22 cellular contexts compared by ENCODE assay signal in the genomic region with DNA sequence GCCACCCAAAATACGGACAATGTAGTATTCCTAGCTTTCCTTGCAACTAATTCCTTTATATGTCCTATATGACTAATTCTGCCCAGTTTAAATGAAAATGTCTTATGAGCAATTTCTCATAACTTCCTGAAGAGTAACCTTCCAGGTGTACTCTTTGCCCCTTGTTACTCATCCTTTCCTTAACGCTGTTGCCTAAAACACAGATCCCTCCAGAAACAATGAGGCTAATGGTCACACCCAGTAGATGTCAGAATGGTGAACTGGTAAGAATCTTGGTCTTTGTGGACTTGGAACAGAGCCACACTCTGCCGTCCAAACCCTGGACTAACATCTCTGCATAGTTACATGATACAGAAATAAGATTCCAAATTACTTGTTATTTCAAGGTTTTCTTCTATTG.
A peak's percentile ranks its signal among the peaks of the same experiment; 100 is the strongest.
DNase-seq lines count a peak whose midpoint lies in the region; ATAC-seq, FAIRE-seq and TF ChIP-seq lines count a peak whose summit lies in the region.
"Had no signal": no experiment of that assay in that cellular context is flagged by ENCODE, and none has a peak within 500 bp of the region (broad histone marks: within the 10 kb centered on the region; RNA-seq: fewer than 3 reads in every experiment).

No MANE protein-coding gene starts in this region.

- H3K4me3 ChIP-seq in keratinocyte (ENCODE audit: control insufficient read depth in 2 of 3, extremely low read depth in 1 of 3, insufficient read depth in 2 of 3, low read depth in 1 of 3, low read length in 3 of 3): no peak overlapping the region
- H3K4me3 ChIP-seq: BLaER1, SK-N-MC had no signal

- no peak overlapping the region for H3K27ac ChIP-seq in keratinocyte (ENCODE audit: control insufficient read depth, insufficient read depth, low read length)
- H3K27ac ChIP-seq: BLaER1, SK-N-MC had no signal

- H2AFZ ChIP-seq in keratinocyte (ENCODE audit: control insufficient read depth, low read length): no peak overlapping the region

- FAIRE-seq in GM12892 (lab: Jason Lieb, UNC) (peak; percentile 60), keratinocyte (lab: Jason Lieb, UNC) (peak; percentile 41)
- FAIRE-seq: A204.1, D721Med, GM18507 had no signal

- H3K9me3 ChIP-seq in keratinocyte (ENCODE audit: control insufficient read depth, low read depth, low read length): no peaks in the 10 kb centered on the region
- H3K9me3 ChIP-seq: BLaER1 had no signal

- H3K9ac ChIP-seq in keratinocyte (ENCODE audit: control insufficient read depth, extremely low read depth, insufficient read depth, low read length): no peak overlapping the region
- H3K9ac ChIP-seq: BLaER1 had no signal

- no peaks in the 10 kb centered on the region for H3K9me1 ChIP-seq in keratinocyte (ENCODE audit: control insufficient read depth, extremely low read depth, insufficient read depth, low read length)

- H3K36me3 ChIP-seq in keratinocyte (ENCODE audit: control insufficient read depth in 2 of 2, extremely low read depth in 1 of 2, insufficient read depth in 2 of 2, low read length in 2 of 2): no peaks in the 10 kb centered on the region
- H3K36me3 ChIP-seq: BLaER1 had no signal

- no peak for ATAC-seq in GM18909 (IDR thresholded peaks at IDR 0.05; ENCODE audit: poor library complexity, unreplicated experiment)

- no peak for TF ChIP-seq POLR2A in GM12892 (IDR thresholded peaks at IDR 0.05; ENCODE audit: low read depth, low read length)

- H3K79me2 ChIP-seq in keratinocyte (ENCODE audit: control insufficient read depth, insufficient read depth, low read length): no peaks in the 10 kb centered on the region

- TF ChIP-seq CTCF in keratinocyte (optimal IDR thresholded peaks at IDR 0.05 in 1 of 3, IDR thresholded peaks at IDR 0.05 in 1 of 3, conservative IDR thresholded peaks at IDR 0.05 in 1 of 3; ENCODE audit: extremely low read depth in 1 of 3, insufficient read depth in 2 of 3, low read length in 3 of 3): no peak

- no peaks in the 10 kb centered on the region for H3K27me3 ChIP-seq in keratinocyte (ENCODE audit: control insufficient read depth, extremely low read depth, insufficient read depth, low read length)
- H3K27me3 ChIP-seq: BLaER1 had no signal

- DNase-seq in GM12892 (ENCODE audit: insufficient read length) (no peak), M059J (ENCODE audit: low read depth) (peak; percentile 44), dermis blood vessel endothelial cell (peak; percentile 4), keratinocyte (ENCODE audit: low read depth, low spot score) (peak; percentile 44), NCI-H2196 (lab: John Stamatoyannopoulos, UW; ENCODE audit: unreplicated experiment) (no peak), NCI-H2227 treated with DMSO at 0.1 percent for 48 hours (lab: John Stamatoyannopoulos, UW) (no peak)
- DNase-seq: CD4-positive, CD25-positive, alpha-beta regulatory T cell; NCI-H1105; NCI-H1436 treated with DMSO at 0.1 percent for 48 hours; NCI-H187 treated with DMSO at 0.1 percent for 48 hours; NCI-H2171 treated with DMSO at 0.1 percent for 48 hours; NCI-H446; NCI-H526; NCI-H82; RPMI8226; SHP77 treated with DMSO at 0.1 percent for 48 hours had no signal

- dilution Hi-C loops in keratinocyte (cut with MboI; ENCODE audit: extremely low pct_ligation_motif_present, low sequenced_read_pairs): no loop called here

- H4K20me1 ChIP-seq in keratinocyte (ENCODE audit: control insufficient read depth, extremely low read depth, insufficient read depth, low read length): no peaks in the 10 kb centered on the region
- H4K20me1 ChIP-seq: BLaER1 had no signal

- peaks cover 13% of the 10 kb centered on the region for H3K4me1 ChIP-seq in keratinocyte (ENCODE audit: control insufficient read depth, extremely low read depth, insufficient read depth, low read length)
- H3K4me1 ChIP-seq: BLaER1 had no signal

- H3K4me2 ChIP-seq in keratinocyte (ENCODE audit: control insufficient read depth, extremely low read depth, insufficient read depth, low read depth, low read length): no peak overlapping the region
- H3K4me2 ChIP-seq: BLaER1 had no signal

Comparison
In these comparisons a context has a peak if more than half of its experiments do, and no peak if none do; other contexts are left out.
1. DNase-seq: peak in M059J (single experiment), dermis blood vessel endothelial cell (single experiment) and keratinocyte (single experiment); none in GM12892 (single experiment), NCI-H2196 (single experiment) and NCI-H2227 treated with DMSO at 0.1 percent for 48 hours (single experiment).